Comparison of ENCODE assay signal across 8 cellular contexts in the genomic region with DNA sequence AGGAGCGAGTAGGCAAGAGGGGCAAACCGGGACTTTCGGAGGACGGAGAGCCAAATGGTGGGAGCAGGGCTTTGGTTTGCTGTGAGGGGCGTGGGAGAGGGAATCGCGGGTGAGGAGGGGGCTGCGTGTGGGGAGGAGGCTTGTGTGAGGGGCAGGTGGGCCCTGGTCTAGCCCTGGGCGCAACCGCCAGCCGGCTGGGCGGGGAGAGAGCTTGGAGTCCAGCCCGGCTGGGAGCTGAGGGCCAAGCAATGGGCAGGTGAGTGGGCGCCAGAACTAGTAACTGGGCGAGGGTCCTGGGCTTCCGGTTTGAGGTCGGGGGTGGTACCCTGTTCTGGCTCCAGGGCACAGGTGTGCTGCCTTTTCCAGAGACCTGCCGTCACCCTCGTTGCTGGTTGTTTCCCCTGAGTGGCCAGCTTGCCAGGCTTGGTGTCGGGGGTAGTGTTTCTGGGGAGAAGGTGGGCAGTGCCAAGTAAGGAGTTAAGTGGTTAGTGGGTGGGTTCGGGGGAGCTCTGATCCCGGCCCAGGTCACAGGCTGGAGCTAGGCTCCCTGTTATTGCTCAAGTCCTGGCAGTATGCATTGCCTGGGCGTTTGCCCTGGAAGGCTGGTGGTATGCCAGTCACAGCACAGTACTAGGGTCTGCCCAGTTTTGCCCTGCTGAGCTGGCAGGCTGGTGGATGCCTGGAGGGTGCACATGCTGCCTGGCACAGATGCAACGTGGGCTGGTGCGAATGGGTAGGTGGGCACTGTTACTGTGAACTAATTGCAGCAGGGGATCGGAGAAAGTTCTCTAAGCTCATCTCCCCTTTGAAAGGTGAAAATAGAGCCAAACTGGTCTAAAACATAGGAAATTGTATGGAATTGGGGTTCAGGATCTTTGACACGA. TPM values are rescaled to one million over a fixed set of nuclear protein-coding genes. Genes with fewer than 3 reads are reported as not detected.
DNase-seq lines count a peak whose midpoint lies in the region; ATAC-seq and TF ChIP-seq lines count a peak whose summit lies in the region.

No MANE protein-coding gene starts in this region.

- H3K27ac Mint-ChIP-seq in activated naive CD4-positive, alpha-beta T cell treated with anti-CD3 and anti-CD28 coated beads, Interleukin-2, amount 50 U/mL, for 72 hours, result peak overlapping the region; percentile 88 to 97

- intact Hi-C loops in Right ventricle myocardium superior (cut with DNase I) (no loop called here), ovary (cut with DNase I) (no loop called here)

- 3 to 4% (median 3%) methylated on average over 26 to 27 of the region's 27 CpGs for WGBS in ovary, 3 donors

- peak overlapping the region; percentile 81 to 91 for H3K27ac ChIP-seq in ovary

- H3K9me3 Mint-ChIP-seq in activated naive CD4-positive, alpha-beta T cell treated with anti-CD3 and anti-CD28 coated beads, Interleukin-2, amount 50 U/mL, for 72 hours, result no peaks in the 10 kb centered on the region

- peaks cover 5 to 7% of the 10 kb centered on the region in 2 donors for H3K36me3 Mint-ChIP-seq in activated naive CD4-positive, alpha-beta T cell treated with anti-CD3 and anti-CD28 coated beads, Interleukin-2, amount 50 U/mL, for 72 hours

- H3K36me3 ChIP-seq in ovary, result no peaks in the 10 kb centered on the region

- H3K27me3 ChIP-seq in ovary, result no peaks in the 10 kb centered on the region

- peak; percentile 50 for DNase-seq in D341Med (ENCODE audit: low spot score)
- no peak for DNase-seq in LNCaP clone FGC (ENCODE audit: low read depth)
- DNase-seq in activated naive CD4-positive, alpha-beta T cell treated with anti-CD3 and anti-CD28 coated beads, Interleukin-2, amount 50 U/mL, for 72 hours (ENCODE audit: low spot score in 2 of 2), result peak; percentile 30 to 65
- DNase-seq in Right ventricle myocardium superior, result peak; percentile 86
- DNase-seq in ovary, result peak; percentile 35 to 74 (median 65)
- DNase-seq in SHP77 (lab: John Stamatoyannopoulos, UW), result no peak
- no peak for DNase-seq in NCI-H1436 treated with DMSO at 0.1 percent for 48 hours (lab: John Stamatoyannopoulos, UW)

- TF ChIP-seq CTCF in LNCaP clone FGC (IDR thresholded peaks at IDR 0.05; ENCODE audit: control insufficient read depth, extremely low read depth, insufficient read depth), result no peak
- peak in 1 of 3 donors; percentile 19 for TF ChIP-seq CTCF in ovary (IDR thresholded peaks at IDR 0.05)

- ATAC-seq in activated naive CD4-positive, alpha-beta T cell treated with anti-CD3 and anti-CD28 coated beads, Interleukin-2, amount 50 U/mL, for 72 hours, result no peak
- ATAC-seq in Right ventricle myocardium superior (ENCODE audit: poor library complexity) (peak; percentile 68), HG03025 (IDR thresholded peaks at IDR 0.05; ENCODE audit: low FRiP score, unreplicated experiment) (no peak)

- H3K4me1 ChIP-seq in ovary (ENCODE audit: insufficient read depth), result peaks cover 7% of the 10 kb centered on the region

- peak overlapping the region; percentile 95 for H3K4me3 ChIP-seq in LNCaP clone FGC (ENCODE audit: low read depth, low read length)
- H3K4me3 ChIP-seq in ovary, result peak overlapping the region; percentile 94

- no peak for TF ChIP-seq POLR2A in ovary (IDR thresholded peaks at IDR 0.05)

- H3K9me3 ChIP-seq in ovary, result no peaks in the 10 kb centered on the region

- no peak for TF ChIP-seq EP300 in ovary (IDR thresholded peaks at IDR 0.05)

RNA-seq across cellular contexts. Expression of gene CIPC, which starts 0.7 kb away (rescaled TPM):
- 1 to 10 TPM; 5.4 to 9.6 TPM for total RNA-seq in activated naive CD4-positive, alpha-beta T cell treated with anti-CD3 and anti-CD28 coated beads, Interleukin-2, amount 50 U/mL, for 72 hours
- total RNA-seq in Right ventricle myocardium superior, result 64.1 TPM
- 10 to 100 TPM; 13.7 to 32.4 (median 22.2) TPM for total RNA-seq in ovary
- 10 to 100 TPM in 1 of 2 donors, 1 to 10 TPM in 1; 7.0 to 10.4 TPM for polyA plus RNA-seq in ovary

RNA-seq across cellular contexts. Expression of gene ZDHHC22, which starts 42.9 kb away (rescaled TPM):
- not detected for total RNA-seq in activated naive CD4-positive, alpha-beta T cell treated with anti-CD3 and anti-CD28 coated beads, Interleukin-2, amount 50 U/mL, for 72 hours
- total RNA-seq in Right ventricle myocardium superior (not detected), ovary (not detected)
- polyA plus RNA-seq in ovary, result under 1 TPM in 1 of 2 donors, not detected in 1; 0.02 TPM

Comparison
In these comparisons a context has a peak if more than half of its experiments do, and no peak if none do; other contexts are left out.
1. DNase-seq: peak in D341Med (single experiment), activated naive CD4-positive, alpha-beta T cell treated with anti-CD3 and anti-CD28 coated beads, Interleukin-2, amount 50 U/mL, for 72 hours (2 of 2), Right ventricle myocardium superior (single experiment) and ovary (5 of 5); none in LNCaP clone FGC (single experiment), SHP77 (0 of 2) and NCI-H1436 treated with DMSO at 0.1 percent for 48 hours (single experiment).